ENCODE assay signal across 18 cellular contexts in genomic region chr11:12695878-12696277, GRCh38. TPM values are rescaled to one million over a fixed set of nuclear protein-coding genes. Genes with fewer than 3 reads are reported as not detected.
A peak's percentile ranks its signal among the peaks of the same experiment; 100 is the strongest.
DNase-seq lines count a peak whose midpoint lies in the region; ATAC-seq, FAIRE-seq and TF ChIP-seq lines count a peak whose summit lies in the region.
"Had no signal": no experiment of that assay in that cellular context is flagged by ENCODE, and none has a peak within 500 bp of the region (broad histone marks: within the 10 kb centered on the region; RNA-seq: fewer than 3 reads in every experiment).

No MANE protein-coding gene starts in this region.

- TF ChIP-seq CTCF in H9 (conservative IDR thresholded peaks at IDR 0.05) (no peak), astrocyte (IDR thresholded peaks at IDR 0.05; ENCODE audit: insufficient read depth, low read depth, low read length) (no peak), right lobe of liver (IDR thresholded peaks at IDR 0.05) (no peak), pancreas (IDR thresholded peaks at IDR 0.05) (no peak)

- no peak overlapping the region for H2BK5ac ChIP-seq in H9 (ENCODE audit: insufficient read length, low read length)

- H2AFZ ChIP-seq in H9 (ENCODE audit: low read length) (no peak overlapping the region), astrocyte (ENCODE audit: low read depth, low read length) (no peak overlapping the region)

- H3K27me3 Mint-ChIP-seq in H9 (ENCODE audit: low read depth) (no peaks in the 10 kb centered on the region), astrocyte (ENCODE audit: low read depth, unreplicated experiment) (no peaks in the 10 kb centered on the region)

- no peak overlapping the region for H3K4ac ChIP-seq in H9 (ENCODE audit: low read depth, low read length)

- H3K14ac ChIP-seq in H9 (ENCODE audit: insufficient read depth, low read length) = no peak overlapping the region

- H3K23me2 ChIP-seq in H9 (ENCODE audit: insufficient read length, low read depth, low read length, poor library complexity, severe bottlenecking) = no peaks in the 10 kb centered on the region

- H3K36me3 Mint-ChIP-seq in H9 (ENCODE audit: insufficient read depth in 1 of 3, low read depth in 3 of 3) (peaks cover 0 to 2% (median 0%) of the 10 kb centered on the region in 3 experiments; a peak in 1 of 7 replicates), astrocyte (ENCODE audit: low read depth, unreplicated experiment) (peaks cover 3% of the 10 kb centered on the region)
- H3K36me3 Mint-ChIP-seq: activated naive CD8-positive, alpha-beta T cell treated with anti-CD3 and anti-CD28 coated beads, Interleukin-2, amount 10 ng/mL, durations not matched to agents 7 days and 5 days; natural killer cell treated with Interleukin-12 subunit alpha and Interleukin-12 subunit beta and Interleukin-15 and Interleukin-18, amount 100 ng/mL, for 72 hours had no signal

- no peak overlapping the region for H4K5ac ChIP-seq in H9 (ENCODE audit: insufficient read length, low read depth, low read length)

- H2BK20ac ChIP-seq in H9 (ENCODE audit: low read depth, low read length, poor library complexity, severe bottlenecking) = no peak overlapping the region

- peaks cover 28% of the 10 kb centered on the region for H3K79me2 ChIP-seq in H9 (ENCODE audit: insufficient read depth, low read length)
- H3K79me2 ChIP-seq in astrocyte (ENCODE audit: insufficient read depth, low read length) = peaks cover 86% of the 10 kb centered on the region

- H2BK120ac ChIP-seq in H9 (ENCODE audit: low read depth, low read length, poor library complexity, severe bottlenecking) = no peak overlapping the region

- H3K4me1 Mint-ChIP-seq in H9 (peaks cover 76 to 89% of the 10 kb centered on the region in 2 experiments), astrocyte (ENCODE audit: low read depth, unreplicated experiment) (peaks cover 80% of the 10 kb centered on the region)

- H3K9me3 ChIP-seq in H9 (ENCODE audit: control insufficient read depth, low read depth, low read length) = no peaks in the 10 kb centered on the region
- no peaks in the 10 kb centered on the region for H3K9me3 ChIP-seq in astrocyte (ENCODE audit: insufficient read depth, low read depth, low read length)
- no peaks in the 10 kb centered on the region for H3K9me3 ChIP-seq in right lobe of liver
- H3K9me3 ChIP-seq in skeletal muscle tissue (ENCODE audit: control insufficient read depth in 3 of 3, low read length in 3 of 3) = no peaks in the 10 kb centered on the region
- H3K9me3 ChIP-seq in pancreas = no peaks in the 10 kb centered on the region

- H3K27me3 ChIP-seq in H9 (ENCODE audit: insufficient read depth, low read length) = no peaks in the 10 kb centered on the region
- no peaks in the 10 kb centered on the region for H3K27me3 ChIP-seq in astrocyte (ENCODE audit: insufficient read depth, low read length)
- no peaks in the 10 kb centered on the region for H3K27me3 ChIP-seq in right lobe of liver
- H3K27me3 ChIP-seq in skeletal muscle tissue (ENCODE audit: control insufficient read depth in 3 of 3, insufficient read depth in 3 of 3, low read length in 3 of 3) = no peaks in the 10 kb centered on the region
- no peaks in the 10 kb centered on the region for H3K27me3 ChIP-seq in pancreas

- H3K27ac Mint-ChIP-seq in H9 (peak overlapping the region in 2 of 3 experiments; percentile 28 to 34; a peak in 3 of 7 replicates), astrocyte (ENCODE audit: unreplicated experiment) (peak overlapping the region; percentile 98)
- H3K27ac Mint-ChIP-seq: activated CD4-positive, alpha-beta T cell treated with anti-CD3 and anti-CD28 coated beads for 36 hours; activated naive CD8-positive, alpha-beta T cell treated with anti-CD3 and anti-CD28 coated beads, Interleukin-2, amount 10 ng/mL, durations not matched to agents 7 days and 5 days; natural killer cell treated with Interleukin-12 subunit alpha and Interleukin-12 subunit beta and Interleukin-15 and Interleukin-18, amount 100 ng/mL, for 72 hours had no signal

- DNase-seq in H9 (no peak), astrocyte (ENCODE audit: low read depth) (no peak), right lobe of liver (no peak), T1000 (lab: John Stamatoyannopoulos, UW) (no peak), pancreas (no peak)
- DNase-seq: activated CD4-positive, alpha-beta T cell treated with anti-CD3 and anti-CD28 coated beads for 36 hours; activated naive CD8-positive, alpha-beta T cell treated with anti-CD3 and anti-CD28 coated beads, Interleukin-2, amount 10 ng/mL, durations not matched to agents 7 days and 5 days; C1 segment of cervical spinal cord; DND-41; hippocampal formation; left colon; NCI-H2029 treated with DMSO at 0.1 percent for 48 hours; NCI-H526 treated with DMSO at 0.1 percent for 48 hours; T-helper 2 cell had no signal

- H3K18ac ChIP-seq in H9 (ENCODE audit: insufficient read length, low read depth, low read length) = no peak overlapping the region

- H3K27ac ChIP-seq in H9 (ENCODE audit: insufficient read length, low read depth, low read length) (no peak overlapping the region), astrocyte (ENCODE audit: low read depth, low read length) (peak overlapping the region; percentile 97), right lobe of liver (peak overlapping the region; percentile 92 to 97 (median 92)), skeletal muscle tissue (ENCODE audit: low read depth, low read length) (peak overlapping the region; percentile 98), pancreas (peak overlapping the region in 1 of 4 donors; percentile 94)

- H4K8ac ChIP-seq in H9 (replicated peaks; ENCODE audit: insufficient read length, low read depth, low read length) = no peak overlapping the region

- peaks cover 11% of the 10 kb centered on the region for H3K79me1 ChIP-seq in H9 (ENCODE audit: insufficient read depth, low read depth, low read length, poor library complexity, severe bottlenecking)

- H2AK5ac ChIP-seq in H9 (ENCODE audit: insufficient read length, low read length) = no peak overlapping the region

- no peak overlapping the region for H3K9ac ChIP-seq in H9 (ENCODE audit: extremely low read depth, insufficient read length, low read length)
- peak overlapping the region; percentile 84 for H3K9ac ChIP-seq in astrocyte (ENCODE audit: low read length)
- H3K9ac ChIP-seq in skeletal muscle tissue (ENCODE audit: low read depth in 1 of 3, low read length in 3 of 3) = peak overlapping the region; percentile 82 to 88 (median 83)

- no CpG with 5 or more reads among the region's 3 CpGs for WGBS in H9 (ENCODE audit: extremely low coverage, insufficient read length, low lambda C conversion rate)
- 50% methylated on average over 3 of the region's 3 CpGs for WGBS in right lobe of liver (ENCODE audit: insufficient coverage, low coverage, low lambda C conversion rate, missing lambda C conversion rate)
- WGBS in pancreas, 2 donors = 89 to 93% methylated on average over 3 of the region's 3 CpGs

- H3K4me1 ChIP-seq in H9 (ENCODE audit: insufficient read depth, low read length) (peaks cover 34% of the 10 kb centered on the region; the same call in 1 of the 2 replicates), astrocyte (ENCODE audit: insufficient read depth, low read length) (peaks cover 61% of the 10 kb centered on the region), right lobe of liver (peaks cover 0 to 62% (median 19%) of the 10 kb centered on the region in 4 donors), skeletal muscle tissue (ENCODE audit: control insufficient read depth in 3 of 3, insufficient read depth in 3 of 3, low read length in 3 of 3) (peaks cover 62 to 75% (median 65%) of the 10 kb centered on the region in 3 donors), pancreas (peaks cover 34 to 40% (median 36%) of the 10 kb centered on the region in 3 donors)

- ATAC-seq in right lobe of liver (no peak), GM19463 (IDR thresholded peaks at IDR 0.05; ENCODE audit: unreplicated experiment) (no peak), HG02678 (IDR thresholded peaks at IDR 0.05; ENCODE audit: unreplicated experiment) (no peak), pancreas (no peak)
- ATAC-seq: activated CD4-positive, alpha-beta T cell treated with anti-CD3 and anti-CD28 coated beads for 36 hours; left colon had no signal

- no peak overlapping the region for H3K56ac ChIP-seq in H9 (ENCODE audit: insufficient read length, low read depth, low read length)

- intact Hi-C loops in right lobe of liver (cut with DNase I) (no loop called here), pancreas (cut with DNase I) (no loop called here)

- H3K4me3 Mint-ChIP-seq in H9 (no peak overlapping the region), astrocyte (ENCODE audit: unreplicated experiment) (no peak overlapping the region)
- H3K4me3 Mint-ChIP-seq: activated CD4-positive, alpha-beta T cell treated with anti-CD3 and anti-CD28 coated beads for 36 hours; activated naive CD8-positive, alpha-beta T cell treated with anti-CD3 and anti-CD28 coated beads, Interleukin-2, amount 10 ng/mL, durations not matched to agents 7 days and 5 days; natural killer cell treated with Interleukin-12 subunit alpha and Interleukin-12 subunit beta and Interleukin-15 and Interleukin-18, amount 100 ng/mL, for 72 hours had no signal

- no peak overlapping the region for H2BK15ac ChIP-seq in H9 (ENCODE audit: low read depth, low read length)

- H4K20me1 ChIP-seq in H9 (ENCODE audit: control insufficient read depth, insufficient read depth, insufficient read length) (peaks cover 4% of the 10 kb centered on the region), astrocyte (ENCODE audit: insufficient read depth, low read length) (peaks cover 39% of the 10 kb centered on the region)

- no peak overlapping the region for H4K91ac ChIP-seq in H9 (ENCODE audit: insufficient read length, low read depth, low read length)

- H3T11ph ChIP-seq in H9 (ENCODE audit: low read length) = no peak overlapping the region

- H3K4me3 ChIP-seq in astrocyte (ENCODE audit: insufficient read depth, low read depth, low read length) (no peak overlapping the region), right lobe of liver (no peak overlapping the region), skeletal muscle tissue (ENCODE audit: low read length in 3 of 3) (no peak overlapping the region), pancreas (no peak overlapping the region)

- H3K9me3 Mint-ChIP-seq in H9 (no peaks in the 10 kb centered on the region), astrocyte (ENCODE audit: unreplicated experiment) (peaks cover 2% of the 10 kb centered on the region)
- H3K9me3 Mint-ChIP-seq: activated naive CD8-positive, alpha-beta T cell treated with anti-CD3 and anti-CD28 coated beads, Interleukin-2, amount 10 ng/mL, durations not matched to agents 7 days and 5 days; natural killer cell treated with Interleukin-12 subunit alpha and Interleukin-12 subunit beta and Interleukin-15 and Interleukin-18, amount 100 ng/mL, for 72 hours had no signal

- no peak overlapping the region for H3K4me2 ChIP-seq in H9 (ENCODE audit: insufficient read depth, insufficient read length, low read length)
- peak overlapping the region; percentile 82 for H3K4me2 ChIP-seq in astrocyte (ENCODE audit: low read length)

- no peak for FAIRE-seq in astrocyte (lab: Jason Lieb, UNC)
- no peak for FAIRE-seq in pancreas (lab: Jason Lieb, UNC)

- H3K36me3 ChIP-seq in astrocyte (ENCODE audit: insufficient read depth, low read length) (no peaks in the 10 kb centered on the region), right lobe of liver (no peaks in the 10 kb centered on the region), skeletal muscle tissue (ENCODE audit: control insufficient read depth in 3 of 3, insufficient read depth in 3 of 3, low read length in 3 of 3) (no peaks in the 10 kb centered on the region), pancreas (no peaks in the 10 kb centered on the region)

- no peak overlapping the region for H2BK12ac ChIP-seq in H9 (ENCODE audit: insufficient read length, low read depth, low read length)

- no peak for TF ChIP-seq POLR2A in right lobe of liver (IDR thresholded peaks at IDR 0.05)

- no peak overlapping the region for H3K23ac ChIP-seq in H9 (ENCODE audit: insufficient read length, low read depth, low read length)

RNA-seq across cellular contexts. Expression of gene TEAD1, which starts 21.7 kb away (rescaled TPM):
- total RNA-seq in H9 (2021) = 75.1 and 76.8 TPM in 2 replicates
- 141 and 149 TPM in 2 replicates for total RNA-seq in astrocyte
- total RNA-seq in right lobe of liver = 10 to 100 TPM; 28.3 to 41.5 (median 32.2) TPM
- total RNA-seq in skeletal muscle tissue = 55.3 TPM
- 10 to 100 TPM; 16.2 to 35.1 (median 22.7) TPM for total RNA-seq in pancreas
- 1 to 10 TPM; 5.9 to 9.8 TPM for polyA plus RNA-seq in pancreas
- total RNA-seq: activated naive CD8-positive, alpha-beta T cell treated with anti-CD3 and anti-CD28 coated beads, Interleukin-2, amount 10 ng/mL, durations not matched to agents 7 days and 5 days had no signal
